ENCODE assay signal across 13 cellular contexts in genomic region chr2:213733893-213734292, GRCh38.
DNase-seq lines count a peak whose midpoint lies in the region; ATAC-seq and TF ChIP-seq lines count a peak whose summit lies in the region.
"Had no signal": no experiment of that assay in that cellular context is flagged by ENCODE, and none has a peak within 500 bp of the region (broad histone marks: within the 10 kb centered on the region; RNA-seq: fewer than 3 reads in every experiment).

No MANE protein-coding gene starts in this region.

- no peak overlapping the region for H3K27ac Mint-ChIP-seq in activated naive CD4-positive, alpha-beta T cell treated with anti-CD3 and anti-CD28 coated beads, Interleukin-2, amount 10 ng/mL, durations not matched to agents 7 days and 5 days
- H3K27ac Mint-ChIP-seq: memory B cell had no signal

- H3K36me3 Mint-ChIP-seq in activated naive CD4-positive, alpha-beta T cell treated with anti-CD3 and anti-CD28 coated beads, Interleukin-2, amount 10 ng/mL, durations not matched to agents 7 days and 5 days, result no peaks in the 10 kb centered on the region
- H3K36me3 Mint-ChIP-seq: memory B cell had no signal

- ATAC-seq in GM19395 (IDR thresholded peaks at IDR 0.05; ENCODE audit: unreplicated experiment) (peak; percentile 90), HG02623 (IDR thresholded peaks at IDR 0.05; ENCODE audit: unreplicated experiment) (peak; percentile 94), HG03196 (IDR thresholded peaks at IDR 0.05; ENCODE audit: unreplicated experiment) (peak; percentile 78)

- BruUV-seq in A673 (replicated peaks; lab: Mats Ljungman, UMichigan), result no TSS peak

- DNase-seq in GM13976 (ENCODE audit: low spot score) (peak; percentile 56), Ammon's horn (ENCODE audit: low spot score) (no peak), A673 (ENCODE audit: low spot score) (no peak)
- DNase-seq in activated naive CD4-positive, alpha-beta T cell treated with anti-CD3 and anti-CD28 coated beads, Interleukin-2, amount 10 ng/mL, durations not matched to agents 7 days and 5 days, result no peak
- DNase-seq in activated CD4-positive, alpha-beta T cell treated with anti-CD3 and anti-CD28 coated beads for 48 hours, result no peak
- DNase-seq: activated effector memory CD4-positive, alpha-beta T cell treated with Interleukin-2 at 50 U/mL for 16 hours; IMR-90; stimulated activated CD8-positive, alpha-beta memory T cell treated with anti-CD3 and anti-CD28 coated beads, Interleukin-4, amount 100 ng/mL, for 48 hours had no signal

- no peak for TF ChIP-seq CTCF in GM13976 (IDR thresholded peaks at IDR 0.05; ENCODE audit: borderline replicate concordance, control extremely low read depth, extremely low read depth, insufficient read depth, missing control alignments)
- no peak for TF ChIP-seq CTCF in A673 (conservative IDR thresholded peaks at IDR 0.05; ENCODE audit: low read depth, low read length)

- no peaks in the 10 kb centered on the region for H3K9me3 ChIP-seq in A673 (ENCODE audit: low read depth, low read length, poor library complexity, severe bottlenecking)

- H3K4me3 ChIP-seq in A673 (ENCODE audit: low read depth, low read length, poor library complexity, severe bottlenecking), result no peak overlapping the region

- H3K27me3 ChIP-seq in A673 (replicated peaks; ENCODE audit: insufficient read depth, low read depth, low read length, poor library complexity), result no peaks in the 10 kb centered on the region

- CTCF ChIA-PET in activated naive CD4-positive, alpha-beta T cell treated with anti-CD3 and anti-CD28 coated beads, Interleukin-2, amount 10 ng/mL, durations not matched to agents 7 days and 5 days (lab: Charles Lee), result no interaction called here
- CTCF ChIA-PET in A673 (lab: Charles Lee), result no interaction called here

- no peaks in the 10 kb centered on the region for H3K4me1 ChIP-seq in A673 (ENCODE audit: insufficient read depth, low read length, poor library complexity, severe bottlenecking)

- no peaks in the 10 kb centered on the region for H3K27me3 Mint-ChIP-seq in activated naive CD4-positive, alpha-beta T cell treated with anti-CD3 and anti-CD28 coated beads, Interleukin-2, amount 10 ng/mL, durations not matched to agents 7 days and 5 days
- H3K27me3 Mint-ChIP-seq: memory B cell had no signal

- peaks cover 5% of the 10 kb centered on the region for H3K9me3 Mint-ChIP-seq in activated naive CD4-positive, alpha-beta T cell treated with anti-CD3 and anti-CD28 coated beads, Interleukin-2, amount 10 ng/mL, durations not matched to agents 7 days and 5 days

- no peak overlapping the region for H3K4me3 Mint-ChIP-seq in activated naive CD4-positive, alpha-beta T cell treated with anti-CD3 and anti-CD28 coated beads, Interleukin-2, amount 10 ng/mL, durations not matched to agents 7 days and 5 days
- H3K4me3 Mint-ChIP-seq: memory B cell had no signal

- H3K36me3 ChIP-seq in A673 (ENCODE audit: insufficient read depth, low read length, poor library complexity, severe bottlenecking), result no peaks in the 10 kb centered on the region

- H3K27ac ChIP-seq in A673 (ENCODE audit: low read depth, low read length, poor library complexity, severe bottlenecking), result no peak overlapping the region
- H3K27ac ChIP-seq: epithelial cell of prostate had no signal

- intact Hi-C loops in A673 (cut with micrococcal nuclease; ENCODE audit: unreplicated experiment), result no loop called here

- H3K4me1 Mint-ChIP-seq in activated naive CD4-positive, alpha-beta T cell treated with anti-CD3 and anti-CD28 coated beads, Interleukin-2, amount 10 ng/mL, durations not matched to agents 7 days and 5 days, result no peaks in the 10 kb centered on the region
- H3K4me1 Mint-ChIP-seq: memory B cell had no signal

- in situ Hi-C loops in GM13976 (cut with MboI; ENCODE audit: low sequenced_read_pairs, unreplicated experiment), result no loop called here

- POLR2A ChIA-PET in A673 (lab: Charles Lee; ENCODE audit: low non-redundant PET), result no interaction called here
